1 cellular context compared by ENCODE assay signal in the genomic region with DNA sequence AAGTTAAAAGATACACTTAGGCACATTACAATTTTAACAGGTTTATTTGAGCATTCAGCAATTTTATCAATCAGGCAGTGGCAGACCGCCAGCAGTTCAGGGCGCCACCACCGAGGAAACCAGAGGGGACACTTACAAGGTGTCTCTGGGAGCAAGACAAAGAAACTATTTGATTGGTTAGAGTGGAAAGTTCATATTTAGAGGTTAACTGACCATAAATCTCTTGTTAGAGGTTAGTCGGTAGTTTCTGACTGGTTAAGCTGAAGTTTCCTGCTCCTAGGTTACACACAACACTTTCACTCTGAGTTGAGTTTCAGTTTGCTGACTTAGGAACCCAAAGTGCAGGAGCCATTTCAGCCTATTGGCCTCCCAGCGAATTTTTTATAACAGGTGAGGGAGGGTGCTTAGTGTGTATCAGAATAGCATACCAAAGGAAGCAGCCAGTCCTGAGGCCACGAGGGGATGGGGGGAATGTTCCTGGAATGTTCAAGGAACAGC.
TF ChIP-seq lines count a peak whose summit lies in the region.

No MANE protein-coding gene starts in this region.

TF ChIP-seq in GM23338, 12 proteins besides CTCF, POLR2A, EP300 and RAD21 (continued from another document):
- TF ChIP-seq, protein P1, sequence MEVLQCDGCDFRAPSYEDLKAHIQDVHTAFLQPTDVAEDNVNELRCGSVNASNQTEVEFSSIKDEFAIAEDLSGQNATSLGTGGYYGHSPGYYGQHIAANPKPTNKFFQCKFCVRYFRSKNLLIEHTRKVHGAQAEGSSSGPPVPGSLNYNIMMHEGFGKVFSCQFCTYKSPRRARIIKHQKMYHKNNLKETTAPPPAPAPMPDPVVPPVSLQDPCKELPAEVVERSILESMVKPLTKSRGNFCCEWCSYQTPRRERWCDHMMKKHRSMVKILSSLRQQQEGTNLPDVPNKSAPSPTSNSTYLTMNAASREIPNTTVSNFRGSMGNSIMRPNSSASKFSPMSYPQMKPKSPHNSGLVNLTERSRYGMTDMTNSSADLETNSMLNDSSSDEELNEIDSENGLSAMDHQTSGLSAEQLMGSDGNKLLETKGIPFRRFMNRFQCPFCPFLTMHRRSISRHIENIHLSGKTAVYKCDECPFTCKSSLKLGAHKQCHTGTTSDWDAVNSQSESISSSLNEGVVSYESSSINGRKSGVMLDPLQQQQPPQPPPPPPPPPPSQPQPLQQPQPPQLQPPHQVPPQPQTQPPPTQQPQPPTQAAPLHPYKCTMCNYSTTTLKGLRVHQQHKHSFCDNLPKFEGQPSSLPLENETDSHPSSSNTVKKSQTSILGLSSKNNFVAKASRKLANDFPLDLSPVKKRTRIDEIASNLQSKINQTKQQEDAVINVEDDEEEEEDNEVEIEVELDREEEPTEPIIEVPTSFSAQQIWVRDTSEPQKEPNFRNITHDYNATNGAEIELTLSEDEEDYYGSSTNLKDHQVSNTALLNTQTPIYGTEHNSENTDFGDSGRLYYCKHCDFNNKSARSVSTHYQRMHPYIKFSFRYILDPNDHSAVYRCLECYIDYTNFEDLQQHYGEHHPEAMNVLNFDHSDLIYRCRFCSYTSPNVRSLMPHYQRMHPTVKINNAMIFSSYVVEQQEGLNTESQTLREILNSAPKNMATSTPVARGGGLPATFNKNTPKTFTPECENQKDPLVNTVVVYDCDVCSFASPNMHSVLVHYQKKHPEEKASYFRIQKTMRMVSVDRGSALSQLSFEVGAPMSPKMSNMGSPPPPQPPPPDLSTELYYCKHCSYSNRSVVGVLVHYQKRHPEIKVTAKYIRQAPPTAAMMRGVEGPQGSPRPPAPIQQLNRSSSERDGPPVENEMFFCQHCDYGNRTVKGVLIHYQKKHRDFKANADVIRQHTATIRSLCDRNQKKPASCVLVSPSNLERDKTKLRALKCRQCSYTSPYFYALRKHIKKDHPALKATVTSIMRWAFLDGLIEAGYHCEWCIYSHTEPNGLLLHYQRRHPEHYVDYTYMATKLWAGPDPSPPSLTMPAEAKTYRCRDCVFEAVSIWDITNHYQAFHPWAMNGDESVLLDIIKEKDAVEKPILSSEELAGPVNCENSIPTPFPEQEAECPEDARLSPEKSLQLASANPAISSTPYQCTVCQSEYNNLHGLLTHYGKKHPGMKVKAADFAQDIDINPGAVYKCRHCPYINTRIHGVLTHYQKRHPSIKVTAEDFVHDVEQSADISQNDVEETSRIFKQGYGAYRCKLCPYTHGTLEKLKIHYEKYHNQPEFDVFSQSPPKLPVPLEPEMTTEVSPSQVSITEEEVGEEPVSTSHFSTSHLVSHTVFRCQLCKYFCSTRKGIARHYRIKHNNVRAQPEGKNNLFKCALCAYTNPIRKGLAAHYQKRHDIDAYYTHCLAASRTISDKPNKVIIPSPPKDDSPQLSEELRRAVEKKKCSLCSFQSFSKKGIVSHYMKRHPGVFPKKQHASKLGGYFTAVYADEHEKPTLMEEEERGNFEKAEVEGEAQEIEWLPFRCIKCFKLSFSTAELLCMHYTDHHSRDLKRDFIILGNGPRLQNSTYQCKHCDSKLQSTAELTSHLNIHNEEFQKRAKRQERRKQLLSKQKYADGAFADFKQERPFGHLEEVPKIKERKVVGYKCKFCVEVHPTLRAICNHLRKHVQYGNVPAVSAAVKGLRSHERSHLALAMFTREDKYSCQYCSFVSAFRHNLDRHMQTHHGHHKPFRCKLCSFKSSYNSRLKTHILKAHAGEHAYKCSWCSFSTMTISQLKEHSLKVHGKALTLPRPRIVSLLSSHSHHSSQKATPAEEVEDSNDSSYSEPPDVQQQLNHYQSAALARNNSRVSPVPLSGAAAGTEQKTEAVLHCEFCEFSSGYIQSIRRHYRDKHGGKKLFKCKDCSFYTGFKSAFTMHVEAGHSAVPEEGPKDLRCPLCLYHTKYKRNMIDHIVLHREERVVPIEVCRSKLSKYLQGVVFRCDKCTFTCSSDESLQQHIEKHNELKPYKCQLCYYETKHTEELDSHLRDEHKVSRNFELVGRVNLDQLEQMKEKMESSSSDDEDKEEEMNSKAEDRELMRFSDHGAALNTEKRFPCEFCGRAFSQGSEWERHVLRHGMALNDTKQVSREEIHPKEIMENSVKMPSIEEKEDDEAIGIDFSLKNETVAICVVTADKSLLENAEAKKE (CRISPR knock-in tag; IDR thresholded peaks at IDR 0.05): no peak
- no peak for TF ChIP-seq CREB1 (CRISPR knock-in tag; IDR thresholded peaks at IDR 0.05; ENCODE audit: low read depth)
- no peak for TF ChIP-seq JUNB (IDR thresholded peaks at IDR 0.05; ENCODE audit: unreplicated experiment)
- no peak for TF ChIP-seq ZNF114 (CRISPR knock-in tag; IDR thresholded peaks at IDR 0.05)
- no peak for TF ChIP-seq STAT1 (IDR thresholded peaks at IDR 0.05; ENCODE audit: unreplicated experiment)
- TF ChIP-seq EZH2 (IDR thresholded peaks at IDR 0.05; ENCODE audit: low read depth, unreplicated experiment): no peak
- no peak for TF ChIP-seq POLR2AphosphoS5 (IDR thresholded peaks at IDR 0.05; ENCODE audit: low read depth)
- no peak for TF ChIP-seq NANOG (IDR thresholded peaks at IDR 0.05; ENCODE audit: borderline replicate concordance)
- no peak for TF ChIP-seq EZH2phosphoT487 (IDR thresholded peaks at IDR 0.05; ENCODE audit: unreplicated experiment)
- TF ChIP-seq, protein P2, sequence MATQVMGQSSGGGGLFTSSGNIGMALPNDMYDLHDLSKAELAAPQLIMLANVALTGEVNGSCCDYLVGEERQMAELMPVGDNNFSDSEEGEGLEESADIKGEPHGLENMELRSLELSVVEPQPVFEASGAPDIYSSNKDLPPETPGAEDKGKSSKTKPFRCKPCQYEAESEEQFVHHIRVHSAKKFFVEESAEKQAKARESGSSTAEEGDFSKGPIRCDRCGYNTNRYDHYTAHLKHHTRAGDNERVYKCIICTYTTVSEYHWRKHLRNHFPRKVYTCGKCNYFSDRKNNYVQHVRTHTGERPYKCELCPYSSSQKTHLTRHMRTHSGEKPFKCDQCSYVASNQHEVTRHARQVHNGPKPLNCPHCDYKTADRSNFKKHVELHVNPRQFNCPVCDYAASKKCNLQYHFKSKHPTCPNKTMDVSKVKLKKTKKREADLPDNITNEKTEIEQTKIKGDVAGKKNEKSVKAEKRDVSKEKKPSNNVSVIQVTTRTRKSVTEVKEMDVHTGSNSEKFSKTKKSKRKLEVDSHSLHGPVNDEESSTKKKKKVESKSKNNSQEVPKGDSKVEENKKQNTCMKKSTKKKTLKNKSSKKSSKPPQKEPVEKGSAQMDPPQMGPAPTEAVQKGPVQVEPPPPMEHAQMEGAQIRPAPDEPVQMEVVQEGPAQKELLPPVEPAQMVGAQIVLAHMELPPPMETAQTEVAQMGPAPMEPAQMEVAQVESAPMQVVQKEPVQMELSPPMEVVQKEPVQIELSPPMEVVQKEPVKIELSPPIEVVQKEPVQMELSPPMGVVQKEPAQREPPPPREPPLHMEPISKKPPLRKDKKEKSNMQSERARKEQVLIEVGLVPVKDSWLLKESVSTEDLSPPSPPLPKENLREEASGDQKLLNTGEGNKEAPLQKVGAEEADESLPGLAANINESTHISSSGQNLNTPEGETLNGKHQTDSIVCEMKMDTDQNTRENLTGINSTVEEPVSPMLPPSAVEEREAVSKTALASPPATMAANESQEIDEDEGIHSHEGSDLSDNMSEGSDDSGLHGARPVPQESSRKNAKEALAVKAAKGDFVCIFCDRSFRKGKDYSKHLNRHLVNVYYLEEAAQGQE (IDR thresholded peaks at IDR 0.05; ENCODE audit: unreplicated experiment): no peak
- TF ChIP-seq ZNF331 (CRISPR knock-in tag; IDR thresholded peaks at IDR 0.05; ENCODE audit: low read depth): no peak
